In the genomic region with DNA sequence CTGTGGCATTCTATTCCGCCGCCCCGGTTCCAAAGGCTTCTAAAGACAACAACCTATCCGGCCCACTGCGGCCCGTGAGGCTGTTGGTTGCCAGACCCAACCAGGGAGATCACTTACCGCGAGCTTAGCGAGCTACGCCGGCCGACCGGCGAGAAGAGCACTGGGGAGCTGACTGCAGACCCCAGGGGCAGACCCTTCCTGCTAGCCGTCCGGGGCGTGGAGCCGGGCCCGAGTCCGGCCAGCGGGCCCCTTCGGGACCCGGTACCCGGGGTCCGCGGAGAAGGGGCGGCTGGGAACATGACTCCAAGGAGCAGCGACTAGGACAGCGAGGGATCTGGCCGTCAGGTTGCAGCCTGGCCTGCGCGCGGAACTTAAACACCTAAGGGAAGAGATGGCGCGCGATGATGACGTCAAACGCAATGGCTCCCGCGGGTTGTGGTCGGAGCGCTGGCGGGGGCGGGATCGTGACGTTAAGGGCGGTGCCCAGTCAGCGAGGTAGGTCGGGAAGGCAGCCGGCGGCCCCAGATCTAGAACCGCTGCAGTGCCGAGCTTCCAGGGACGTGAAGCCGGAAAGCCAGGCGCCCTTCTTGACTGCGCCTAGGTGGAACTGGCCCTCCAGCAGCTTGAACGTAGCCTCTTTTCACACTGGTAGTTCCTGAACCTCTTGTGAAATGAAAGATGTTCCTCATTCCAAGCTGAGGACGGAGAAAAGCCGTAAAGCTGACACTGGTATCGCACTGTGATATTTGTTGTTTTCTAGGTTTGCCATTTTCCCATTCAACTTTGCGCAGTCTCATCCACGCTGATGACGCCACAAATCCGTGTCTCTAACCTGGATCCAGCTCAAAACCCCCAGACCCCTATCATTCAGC, we compare ENCODE assay signal across 8 cellular contexts. TPM values are rescaled to one million over a fixed set of nuclear protein-coding genes. Genes with fewer than 3 reads are reported as not detected.
A peak's percentile ranks its signal among the peaks of the same experiment; 100 is the strongest.
DNase-seq lines count a peak whose midpoint lies in the region; ATAC-seq and TF ChIP-seq lines count a peak whose summit lies in the region.

A gene (minus strand): TSS at position 391 of the 872 bp plus-strand sequence. CDS start 92 bp downstream, at position 299.

- peak; percentile 96 for ATAC-seq in HG03439 (IDR thresholded peaks at IDR 0.05; ENCODE audit: unreplicated experiment)

- H3K4me3 Mint-ChIP-seq in chondrocyte (ENCODE audit: unreplicated experiment), result peak within 1 kb of the TSS; percentile 81

- peak; percentile 96 for TF ChIP-seq POLR2A in GM19193 (IDR thresholded peaks at IDR 0.05; ENCODE audit: extremely low read depth, insufficient read depth, insufficient read length)

- H3K27me3 Mint-ChIP-seq in chondrocyte (ENCODE audit: low read depth), result no peaks in the 10 kb centered on the region

- peaks cover 26% of the 10 kb centered on the region for H3K4me1 Mint-ChIP-seq in chondrocyte (ENCODE audit: low read depth)

- H3K36me3 Mint-ChIP-seq in chondrocyte (ENCODE audit: low read depth), result no peaks in the 10 kb centered on the region

- no peaks in the 10 kb centered on the region for H3K36me3 ChIP-seq in kidney epithelial cell (ENCODE audit: control insufficient read depth, insufficient read depth, low read length)

- H3K4me3 ChIP-seq in kidney epithelial cell (ENCODE audit: low read depth, low read length), result peak within 1 kb of the TSS; percentile 91

- DNase-seq in AML-193 (lab: John Stamatoyannopoulos, UW), result peak; percentile 90 to 92
- DNase-seq in NCI-H510A treated with DMSO at 0.1 percent for 48 hours (lab: John Stamatoyannopoulos, UW), result peak; percentile 96
- peak; percentile 99 for DNase-seq in activated CD4-positive, alpha-beta T cell treated with anti-CD3 and anti-CD28 coated beads for 24 hours (ENCODE audit: low read depth in 2 of 2)
- DNase-seq in chondrocyte (ENCODE audit: low spot score), result peak; percentile 99
- peak; percentile 85 for DNase-seq in kidney epithelial cell (ENCODE audit: low read depth)
- peak; percentile 97 to 99 for DNase-seq in stimulated activated CD4-positive, alpha-beta T cell treated with anti-CD3 and anti-CD28 coated beads, Interleukin-15, amount 100 ng/mL, for 48 hours (ENCODE audit: low read depth in 2 of 2)

- no peaks in the 10 kb centered on the region for H3K9me3 Mint-ChIP-seq in chondrocyte (ENCODE audit: low read depth)

- TF ChIP-seq CTCF in chondrocyte (IDR thresholded peaks at IDR 0.05) (no peak), kidney epithelial cell (IDR thresholded peaks at IDR 0.05; ENCODE audit: insufficient read depth, low read length, poor library complexity, severe bottlenecking) (no peak)

- no peaks in the 10 kb centered on the region for H3K27me3 ChIP-seq in kidney epithelial cell (ENCODE audit: control insufficient read depth, insufficient read depth, low read length)

- H3K27ac Mint-ChIP-seq in chondrocyte (ENCODE audit: unreplicated experiment), result peak within 1 kb of the TSS; percentile 98

RNA-seq across cellular contexts. Expression of the gene that starts here (rescaled TPM):
- total RNA-seq in chondrocyte (30.7 to 37.0 TPM (median 31.0 TPM) in 3 replicates), kidney epithelial cell (28.6 and 52.5 TPM in 2 replicates)

Comparison
In these comparisons a context has a peak if more than half of its experiments do, and no peak if none do; other contexts are left out.
1. Peak in every context shown above with its lines: DNase-seq, ATAC-seq and H3K4me3 ChIP-seq.